ENCODE assay signal across 8 cellular contexts in the genomic region with DNA sequence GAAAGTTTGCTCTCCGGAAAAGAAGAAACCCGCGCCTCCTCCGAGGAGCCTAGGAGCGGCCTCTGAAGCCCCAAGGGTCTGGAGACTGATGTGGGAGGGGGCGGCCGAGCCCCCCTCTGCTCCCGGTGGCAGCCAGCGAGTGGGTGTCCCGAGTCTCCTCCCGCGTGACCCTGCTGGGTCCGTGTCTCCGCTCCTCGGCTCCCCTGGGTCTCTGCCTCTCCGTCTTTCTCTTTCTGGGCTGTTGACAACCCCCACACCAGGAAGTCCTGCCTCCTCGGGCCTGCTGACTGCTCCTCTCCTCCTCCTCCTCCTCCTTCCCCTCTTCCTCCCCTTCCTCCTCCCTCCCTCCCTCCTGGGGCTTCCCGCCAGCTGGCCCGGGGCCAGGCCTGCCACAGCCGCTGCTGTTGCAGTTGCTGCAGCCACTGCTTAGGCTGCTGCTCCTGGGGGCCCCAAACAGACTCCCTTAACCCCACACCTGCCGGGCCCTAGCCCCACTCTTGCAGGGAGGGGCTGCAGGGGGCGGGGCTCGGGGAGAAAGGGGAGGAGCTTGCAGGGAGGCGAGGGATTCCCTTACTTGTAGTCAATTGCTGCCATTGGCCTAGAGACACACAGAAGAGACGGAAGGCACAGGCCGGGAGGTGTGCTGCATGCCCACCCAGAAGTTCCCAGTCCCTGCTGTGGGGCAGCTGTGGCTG. TPM values are rescaled to one million over a fixed set of nuclear protein-coding genes. Genes with fewer than 3 reads are reported as not detected.
A peak's percentile ranks its signal among the peaks of the same experiment; 100 is the strongest.
DNase-seq lines count a peak whose midpoint lies in the region; ATAC-seq and TF ChIP-seq lines count a peak whose summit lies in the region.

A gene (minus strand): TSS at position 249 of the 695 bp plus-strand sequence. CDS start 1,176 bp downstream, outside the sequence.

- peak within 1 kb of the TSS; percentile 91 for H3K9ac ChIP-seq in skeletal muscle satellite cell (ENCODE audit: low read depth, low read length)

- peak; percentile 86 for DNase-seq in NCI-H2227 treated with DMSO at 0.1 percent for 48 hours (lab: John Stamatoyannopoulos, UW)
- DNase-seq in WERI-Rb-1, result peak; percentile 92
- DNase-seq in T47D (ENCODE audit: low read depth in 1 of 2, low spot score in 1 of 2), result peak; percentile 91 to 92

- TF ChIP-seq CTCF in 22Rv1 (IDR thresholded peaks at IDR 0.05) (no peak), WERI-Rb-1 (IDR thresholded peaks at IDR 0.05; ENCODE audit: low read depth, low read length) (no peak)

- in situ Hi-C loops in T47D (cut with HindIII; ENCODE audit: low pct_unique_long_range_greater_than_20kb, low sequenced_read_pairs), result no loop called here

- H3K4me2 ChIP-seq in skeletal muscle satellite cell (ENCODE audit: low read length), result peak within 1 kb of the TSS; percentile 98

- H3K27ac ChIP-seq in 22Rv1 (peak within 1 kb of the TSS; percentile 80), WERI-Rb-1 (peak within 1 kb of the TSS; percentile 64)

- no peaks in the 10 kb centered on the region for H3K9me3 ChIP-seq in WERI-Rb-1 (ENCODE audit: severe bottlenecking)
- no peaks in the 10 kb centered on the region for H3K9me3 ChIP-seq in iPS-18c (ENCODE audit: control insufficient read depth, insufficient read depth, low read length)
- H3K9me3 ChIP-seq in skeletal muscle satellite cell (replicated peaks; ENCODE audit: low read length), result no peaks in the 10 kb centered on the region

- ATAC-seq in HG03066 (IDR thresholded peaks at IDR 0.05; ENCODE audit: low read depth, unreplicated experiment), result peak; percentile 63

- no peaks in the 10 kb centered on the region for H3K36me3 ChIP-seq in WERI-Rb-1
- peaks cover 15% of the 10 kb centered on the region for H3K36me3 ChIP-seq in skeletal muscle satellite cell (ENCODE audit: insufficient read depth, low read length)

- H3K4me1 ChIP-seq in skeletal muscle satellite cell (ENCODE audit: control insufficient read depth, insufficient read depth, low read length), result peaks cover 30% of the 10 kb centered on the region

- peak; percentile 66 for TF ChIP-seq POLR2A in GM18526 (IDR thresholded peaks at IDR 0.05; ENCODE audit: extremely low read depth, insufficient read length)

- no peaks in the 10 kb centered on the region for H3K27me3 ChIP-seq in WERI-Rb-1 (ENCODE audit: insufficient read depth, low read depth, severe bottlenecking)
- no peaks in the 10 kb centered on the region for H3K27me3 ChIP-seq in skeletal muscle satellite cell (ENCODE audit: control insufficient read depth, insufficient read depth, low read length)

- H3K4me3 ChIP-seq in WERI-Rb-1 (ENCODE audit: low read depth, low read length) (peak within 1 kb of the TSS; percentile 62), iPS-18c (ENCODE audit: insufficient read depth, low read depth, low read length) (peak within 1 kb of the TSS; percentile 89), skeletal muscle satellite cell (ENCODE audit: low read length) (peak within 1 kb of the TSS; percentile 96)

RNA-seq across cellular contexts. Expression of the gene that starts here (rescaled TPM):
- 34.5 and 41.9 TPM in 2 replicates for total RNA-seq in skeletal muscle satellite cell (2012; rRNA removed)

Comparison
In these comparisons a context has a peak if more than half of its experiments do, and no peak if none do; other contexts are left out.
1. Peak in every context shown above with its lines: DNase-seq, ATAC-seq, H3K4me3 ChIP-seq and H3K27ac ChIP-seq.